Comparison of ENCODE assay signal across 23 cellular contexts in the genomic region with DNA sequence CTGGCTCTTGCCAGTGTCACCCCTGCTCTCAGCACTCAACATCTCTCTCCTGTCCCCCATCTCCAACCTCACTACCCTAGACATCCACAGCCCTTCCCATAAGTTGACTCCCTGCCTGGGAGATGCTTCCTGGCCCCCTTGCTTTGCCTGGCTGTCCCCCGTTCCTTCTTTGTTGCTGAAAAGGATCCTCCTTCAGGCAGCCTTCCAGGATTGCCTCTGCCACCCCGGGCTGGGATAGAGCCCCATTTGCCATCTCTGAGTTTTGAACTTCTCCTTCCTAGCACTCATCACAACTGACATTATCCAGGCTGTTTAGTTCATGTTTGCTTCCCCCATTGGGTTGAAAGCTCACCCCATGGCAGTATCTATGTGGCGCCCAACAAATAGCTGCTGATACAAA. TPM values are rescaled to one million over a fixed set of nuclear protein-coding genes. Genes with fewer than 3 reads are reported as not detected.
"Had no signal": no experiment of that assay in that cellular context is flagged by ENCODE, and none has a peak within 500 bp of the region (broad histone marks: within the 10 kb centered on the region; RNA-seq: fewer than 3 reads in every experiment).

No MANE protein-coding gene starts in this region.

- H3K36me3 Mint-ChIP-seq: IgD-negative memory B cell had no signal

- H3K27ac Mint-ChIP-seq: IgD-negative memory B cell had no signal

- H3K9me3 Mint-ChIP-seq: IgD-negative memory B cell had no signal

- H3K9me2 ChIP-seq: SK-N-SH had no signal

- ATAC-seq: Panc1, PC-3 had no signal

- H3K4me3 Mint-ChIP-seq: IgD-negative memory B cell had no signal

- H3K9ac ChIP-seq: SK-N-SH had no signal

- H3K9me3 ChIP-seq: SK-N-SH had no signal

- DNase-seq: KBM-7, MV-4-11, NCI-H1048, NCI-H1105, NCI-H1417, NCI-H1436 treated with DMSO at 0.1 percent for 48 hours, NCI-H1694 treated with DMSO at 0.1 percent for 48 hours, NCI-H1930, NCI-H2081, NCI-H2107, NCI-H226, NCI-H446, NCI-H510A, NCI-H524 treated with DMSO at 0.1 percent for 48 hours, NCI-H69, NCI-H774, PC-3, SHP77, SK-N-SH had no signal

- H3K27ac ChIP-seq: RWPE1 had no signal

- H3K4me2 ChIP-seq: SK-N-SH had no signal

RNA-seq across cellular contexts. Expression of gene CPAMD8, which starts 20.0 kb away (rescaled TPM):
- total RNA-seq: HT1080 had no signal
